Comparison of ENCODE assay signal across 9 cellular contexts in genomic region chr1:36372617-36373016, GRCh38. TPM values are rescaled to one million over a fixed set of nuclear protein-coding genes. Genes with fewer than 3 reads are reported as not detected.
DNase-seq lines count a peak whose midpoint lies in the region; ATAC-seq, FAIRE-seq and TF ChIP-seq lines count a peak whose summit lies in the region.
"Had no signal": no experiment of that assay in that cellular context is flagged by ENCODE, and none has a peak within 500 bp of the region (broad histone marks: within the 10 kb centered on the region; RNA-seq: fewer than 3 reads in every experiment).

No MANE protein-coding gene starts in this region.

- H3K36me3 ChIP-seq in CD8-positive, alpha-beta memory T cell (ENCODE audit: insufficient read depth, low read length): no peaks in the 10 kb centered on the region
- H3K36me3 ChIP-seq in PC-3 (ENCODE audit: low read depth, low read length): peaks cover 10% of the 10 kb centered on the region; the same call in 1 of the 2 replicates
- no peaks in the 10 kb centered on the region for H3K36me3 ChIP-seq in neural progenitor cell
- no peaks in the 10 kb centered on the region for H3K36me3 ChIP-seq in small intestine (ENCODE audit: control insufficient read depth in 2 of 2, insufficient read depth in 2 of 2, low read length in 2 of 2)

- no peaks in the 10 kb centered on the region for H3K27me3 ChIP-seq in CD8-positive, alpha-beta memory T cell (ENCODE audit: insufficient read depth, low read length, poor library complexity, severe bottlenecking)
- H3K27me3 ChIP-seq in PC-3 (ENCODE audit: low read length) (no peaks in the 10 kb centered on the region), dorsolateral prefrontal cortex (no peaks in the 10 kb centered on the region), neural progenitor cell (no peaks in the 10 kb centered on the region), small intestine (ENCODE audit: control insufficient read depth in 2 of 2, insufficient read depth in 2 of 2, low read length in 2 of 2) (no peaks in the 10 kb centered on the region)

- no TSS peak for BruUV-seq in PC-3 (replicated peaks; lab: Mats Ljungman, UMichigan)

- H3K4me1 ChIP-seq in CD8-positive, alpha-beta memory T cell (ENCODE audit: insufficient read depth, low read length): peaks cover 72% of the 10 kb centered on the region
- peaks cover 50% of the 10 kb centered on the region for H3K4me1 ChIP-seq in PC-3 (ENCODE audit: insufficient read depth, low read length)
- H3K4me1 ChIP-seq in neural progenitor cell: peaks cover 25% of the 10 kb centered on the region
- H3K4me1 ChIP-seq in small intestine (ENCODE audit: control insufficient read depth in 2 of 2, insufficient read depth in 1 of 2, low read depth in 1 of 2, low read length in 1 of 2): peaks cover 5 to 24% of the 10 kb centered on the region in 2 donors

- no peak overlapping the region for H2AFZ ChIP-seq in PC-3 (ENCODE audit: low read length)
- no peak overlapping the region for H2AFZ ChIP-seq in neural progenitor cell (replicated peaks)

- H3K9me3 Mint-ChIP-seq in CD8-positive, alpha-beta memory T cell: no peaks in the 10 kb centered on the region
- no peaks in the 10 kb centered on the region for H3K9me3 Mint-ChIP-seq in neural progenitor cell

- POLR2A ChIA-PET in CD8-positive, alpha-beta memory T cell (lab: Charles Lee): no interaction called here
- POLR2A ChIA-PET in PC-3 (lab: Charles Lee; ENCODE audit: unreplicated experiment) (interaction anchor here (0.6 kb wide), 1 partner anchor 48 kb away, joined by 5 read pairs; no protein-coding TSS in a partner anchor), GM10248 (lab: Yijun Ruan, JAX) (interaction anchor here (1.2 kb wide), 1 partner anchor 12 kb away, joined by 3 read pairs; no protein-coding TSS in a partner anchor)

- H3K36me3 Mint-ChIP-seq in CD8-positive, alpha-beta memory T cell: peaks cover 0 to 18% (median 2%) of the 10 kb centered on the region in 3 donors
- H3K36me3 Mint-ChIP-seq in neural progenitor cell: peaks cover 4% of the 10 kb centered on the region

- H3K9me2 ChIP-seq in PC-3 (replicated peaks; ENCODE audit: low read length): no peaks in the 10 kb centered on the region

- H3F3A ChIP-seq in PC-3 (ENCODE audit: low read length, unreplicated experiment) (peaks cover 18% of the 10 kb centered on the region), neural progenitor cell (ENCODE audit: low read depth) (peaks cover 30% of the 10 kb centered on the region)

- no peak overlapping the region for H3K4me3 ChIP-seq in CD8-positive, alpha-beta memory T cell (ENCODE audit: low read length)
- peak overlapping the region; percentile 29; the same call in 1 of the 2 replicates for H3K4me3 ChIP-seq in PC-3 (ENCODE audit: low read length)
- no peak overlapping the region for H3K4me3 ChIP-seq in dorsolateral prefrontal cortex
- no peak overlapping the region for H3K4me3 ChIP-seq in neural progenitor cell
- no peak overlapping the region for H3K4me3 ChIP-seq in small intestine (ENCODE audit: low read depth in 1 of 2, low read length in 2 of 2)

- H3K9ac ChIP-seq in PC-3 (ENCODE audit: low read length): peak overlapping the region; percentile 83
- no peak overlapping the region for H3K9ac ChIP-seq in neural progenitor cell

- CTCF ChIA-PET in CD8-positive, alpha-beta memory T cell (lab: Charles Lee): interaction anchor here (1.0 kb wide), 1 partner anchor 30 kb away, joined by 4 read pairs; no protein-coding TSS in a partner anchor
- CTCF ChIA-PET in PC-3 (lab: Charles Lee) (interaction anchor here (0.6 kb wide), 1 partner anchor 23 kb away, joined by 4 read pairs; no protein-coding TSS in a partner anchor), GM10248 (lab: Yijun Ruan, JAX) (interaction anchor here (0.8 to 2.3 kb wide), 4 partner anchors 30 to 223 kb away, joined by 3 to 9 read pairs (median 5); partner anchors contain the start of gene TRAPPC3)

- H4K20me1 ChIP-seq in PC-3 (ENCODE audit: low read length) (no peaks in the 10 kb centered on the region), neural progenitor cell (ENCODE audit: low read depth) (peaks cover 2% of the 10 kb centered on the region)

- no peaks in the 10 kb centered on the region for H3K9me3 ChIP-seq in CD8-positive, alpha-beta memory T cell (ENCODE audit: low read length)
- H3K9me3 ChIP-seq in PC-3 (ENCODE audit: low read length) (no peaks in the 10 kb centered on the region), neural progenitor cell (ENCODE audit: low read depth) (no peaks in the 10 kb centered on the region), small intestine (ENCODE audit: control insufficient read depth, low read depth) (no peaks in the 10 kb centered on the region)

- no peak for ATAC-seq in PC-3
- no peak for ATAC-seq in GM18870 (IDR thresholded peaks at IDR 0.05; ENCODE audit: unreplicated experiment)
- ATAC-seq: left colon had no signal

- 74 to 91% (median 86%) methylated on average over 3 of the region's 3 CpGs for WGBS in small intestine, 3 donors

- intact Hi-C loops in PC-3 (cut with micrococcal nuclease) (no loop called here), dorsolateral prefrontal cortex (cut with DNase I) (no loop called here)

- H3K27me3 Mint-ChIP-seq in CD8-positive, alpha-beta memory T cell: no peaks in the 10 kb centered on the region
- H3K27me3 Mint-ChIP-seq in neural progenitor cell (ENCODE audit: insufficient read depth, low read depth): no peaks in the 10 kb centered on the region

- TF ChIP-seq CTCF in PC-3 (conservative IDR thresholded peaks at IDR 0.05; ENCODE audit: low read depth, low read length) (no peak), dorsolateral prefrontal cortex (IDR thresholded peaks at IDR 0.05 in 54 of 56, conservative IDR thresholded peaks at IDR 0.05 in 2 of 56; ENCODE audit: low read depth in 1 of 56, partially characterized antibody in 56 of 56) (no peak), neural progenitor cell (IDR thresholded peaks at IDR 0.05) (no peak), GM10248 (IDR thresholded peaks at IDR 0.05; ENCODE audit: control extremely low read depth, extremely low read depth, low read depth, missing control alignments) (no peak)

- no peak overlapping the region for H3K4me3 Mint-ChIP-seq in CD8-positive, alpha-beta memory T cell
- no peak overlapping the region for H3K4me3 Mint-ChIP-seq in neural progenitor cell

- H3K4me2 ChIP-seq in PC-3 (ENCODE audit: low read length) (peak overlapping the region; percentile 83), neural progenitor cell (peak overlapping the region; percentile 65)

- peak overlapping the region in 7 of 8 donors; percentile 47 to 99 (median 93) for H3K27ac Mint-ChIP-seq in CD8-positive, alpha-beta memory T cell
- H3K27ac Mint-ChIP-seq in neural progenitor cell: peak overlapping the region; percentile 87

- H3K79me2 ChIP-seq in PC-3 (ENCODE audit: low read length) (peaks cover 71% of the 10 kb centered on the region), neural progenitor cell (ENCODE audit: low read depth) (peaks cover 46% of the 10 kb centered on the region)

- H3K27ac ChIP-seq in CD8-positive, alpha-beta memory T cell (ENCODE audit: low read depth, low read length): peak overlapping the region; percentile 87
- H3K27ac ChIP-seq in PC-3 (ENCODE audit: low read length) (peak overlapping the region; percentile 98), dorsolateral prefrontal cortex (peak overlapping the region in 56 of 59 donors; percentile 66 to 100 (median 96)), neural progenitor cell (peak overlapping the region; percentile 85), small intestine (ENCODE audit: low read depth in 1 of 2, low read length in 1 of 2) (peak overlapping the region in 1 of 2 donors; percentile 88)

- H3K4me1 Mint-ChIP-seq in CD8-positive, alpha-beta memory T cell: peaks cover 54 to 74% (median 65%) of the 10 kb centered on the region in 3 donors
- H3K4me1 Mint-ChIP-seq in neural progenitor cell: peaks cover 47% of the 10 kb centered on the region

- DNase-seq in CD8-positive, alpha-beta memory T cell: no peak
- DNase-seq in PC-3 (no peak), dorsolateral prefrontal cortex (no peak), neural progenitor cell (ENCODE audit: low spot score) (no peak), GM10248 (ENCODE audit: extremely low spot score) (no peak), NCI-H345 treated with DMSO at 0.1 percent for 48 hours (lab: John Stamatoyannopoulos, UW; ENCODE audit: unreplicated experiment) (no peak), small intestine (no peak)
- DNase-seq: left colon had no signal

- no peak for FAIRE-seq in small intestine (lab: Jason Lieb, UNC)

RNA-seq across cellular contexts. Expression of gene STK40, which starts 13.1 kb away (rescaled TPM):
- total RNA-seq in CD8-positive, alpha-beta memory T cell: 10 to 100 TPM; 52.9 to 56.8 TPM
- 53.7 TPM for polyA plus RNA-seq in CD8-positive, alpha-beta memory T cell
- total RNA-seq in PC-3 (2014; rRNA removed) (14.4 and 15.9 TPM in 2 replicates), dorsolateral prefrontal cortex (10 to 100 TPM; 17.4 to 52.5 (median 29.0) TPM), neural progenitor cell (ENCODE audit: low replicate concordance) (5.3 and 14.7 TPM in 2 replicates)
- 10 to 100 TPM; 12.7 to 33.3 (median 17.3) TPM for polyA plus RNA-seq in small intestine

RNA-seq across cellular contexts. Expression of gene LSM10, which starts 25.1 kb away (rescaled TPM):
- 10 to 100 TPM; 75.3 to 81.4 TPM for total RNA-seq in CD8-positive, alpha-beta memory T cell
- 146 TPM for polyA plus RNA-seq in CD8-positive, alpha-beta memory T cell
- 19.2 and 35.2 TPM in 2 replicates for total RNA-seq in PC-3 (2014; rRNA removed)
- 10 to 100 TPM; 20.2 to 48.4 (median 34.9) TPM for total RNA-seq in dorsolateral prefrontal cortex
- total RNA-seq in neural progenitor cell (ENCODE audit: low replicate concordance): 8.6 and 10.2 TPM in 2 replicates
- polyA plus RNA-seq in small intestine: 10 to 100 TPM; 48.1 to 55.5 (median 51.9) TPM

RNA-seq across cellular contexts. Expression of gene EVA1B, which starts 49.2 kb away (rescaled TPM):
- 10 to 100 TPM; 13.6 to 16.3 TPM for total RNA-seq in CD8-positive, alpha-beta memory T cell
- polyA plus RNA-seq in CD8-positive, alpha-beta memory T cell: 8.1 TPM
- total RNA-seq in PC-3 (2014; rRNA removed): 89.1 and 104 TPM in 2 replicates
- total RNA-seq in dorsolateral prefrontal cortex: 10 to 100 TPM in 5 of 120 experiments, 1 to 10 TPM in 115; 1.4 to 21.5 (median 4.7) TPM
- 3.1 and 14.7 TPM in 2 replicates for total RNA-seq in neural progenitor cell (ENCODE audit: low replicate concordance)
- 10 to 100 TPM in 2 of 3 donors, 1 to 10 TPM in 1; 2.5 to 18.9 (median 17.9) TPM for polyA plus RNA-seq in small intestine
